ENCODE assay signal across 8 cellular contexts in genomic region chr17:60392042-60392844, GRCh38. TPM values are rescaled to one million over a fixed set of nuclear protein-coding genes. Genes with fewer than 3 reads are reported as not detected.
DNase-seq lines count a peak whose midpoint lies in the region; ATAC-seq and TF ChIP-seq lines count a peak whose summit lies in the region.

TSS of gene USP32 (minus strand) at chr17:60392133. CDS start at chr17:60391939, 194 bp downstream.

- ATAC-seq in SK-N-SH treated with all-trans-retinoic acid at 6 μM for 48 hours (peak; percentile 90), thoracic aorta (ENCODE audit: insufficient number of reproducible peaks, low FRiP score, low read depth) (peak; percentile 96)
- peak; percentile 90 to 93 for ATAC-seq in activated naive CD4-positive, alpha-beta T cell treated with anti-CD3 and anti-CD28 coated beads, Interleukin-2, amount 50 U/mL, for 72 hours

- no peaks in the 10 kb centered on the region for H3K9me3 Mint-ChIP-seq in HFFc6
- no peaks in the 10 kb centered on the region for H3K9me3 Mint-ChIP-seq in activated naive CD4-positive, alpha-beta T cell treated with anti-CD3 and anti-CD28 coated beads, Interleukin-2, amount 50 U/mL, for 72 hours

- H3K4me3 Mint-ChIP-seq in HFFc6: peak within 1 kb of the TSS; percentile 91

- H3K4me1 ChIP-seq in osteoblast (ENCODE audit: insufficient read depth, low read length) (peaks cover 22% of the 10 kb centered on the region), thoracic aorta (ENCODE audit: control insufficient read depth in 1 of 2, low read depth in 2 of 2) (peaks cover 15 to 26% of the 10 kb centered on the region in 2 donors)

- DNase-seq in HFFc6 (peak; percentile 97), NCI-H1048 (lab: John Stamatoyannopoulos, UW) (peak; percentile 80), glomerular visceral epithelial cell (ENCODE audit: extremely low spot score) (peak; percentile 99), osteoblast (ENCODE audit: insufficient read length, low spot score, missing footprints) (peak; percentile 97), thoracic aorta (ENCODE audit: low spot score) (peak; percentile 98)
- peak; percentile 97 to 98 for DNase-seq in activated naive CD4-positive, alpha-beta T cell treated with anti-CD3 and anti-CD28 coated beads, Interleukin-2, amount 50 U/mL, for 72 hours (ENCODE audit: low spot score in 2 of 2)

- peak within 1 kb of the TSS; percentile 94 for H3K4me2 ChIP-seq in osteoblast (ENCODE audit: insufficient read depth, low read length)

- H3K27me3 ChIP-seq in osteoblast (ENCODE audit: insufficient read depth, low read length): no peaks in the 10 kb centered on the region
- no peaks in the 10 kb centered on the region for H3K27me3 ChIP-seq in thoracic aorta (replicated peaks; ENCODE audit: insufficient read depth)

- peaks cover 45% of the 10 kb centered on the region for H3K79me2 ChIP-seq in osteoblast (ENCODE audit: insufficient read depth, low read length)

- H3K4me3 ChIP-seq in GM08714 (ENCODE audit: low read length) (peak within 1 kb of the TSS; percentile 80), osteoblast (ENCODE audit: insufficient read depth, low read length) (peak within 1 kb of the TSS; percentile 96), thoracic aorta (peak within 1 kb of the TSS; percentile 88)

- no peaks in the 10 kb centered on the region; the same call in 1 of the 2 replicates for H3K27me3 Mint-ChIP-seq in HFFc6 (ENCODE audit: insufficient read depth)

- H4K20me1 ChIP-seq in osteoblast (ENCODE audit: insufficient read depth, low read length): peaks cover 19% of the 10 kb centered on the region

- H2AFZ ChIP-seq in osteoblast (ENCODE audit: low read length): peak within 1 kb of the TSS; percentile 98

- H3K36me3 ChIP-seq in osteoblast (ENCODE audit: insufficient read depth, low read length): no peaks in the 10 kb centered on the region
- H3K36me3 ChIP-seq in thoracic aorta: no peaks in the 10 kb centered on the region

- peaks cover 33% of the 10 kb centered on the region for H3K4me1 Mint-ChIP-seq in HFFc6 (ENCODE audit: low read depth)

- H3K27ac Mint-ChIP-seq in HFFc6: peak within 1 kb of the TSS; percentile 99
- H3K27ac Mint-ChIP-seq in activated naive CD4-positive, alpha-beta T cell treated with anti-CD3 and anti-CD28 coated beads, Interleukin-2, amount 50 U/mL, for 72 hours: peak within 1 kb of the TSS; percentile 96 to 97

- H3K27ac ChIP-seq in osteoblast (ENCODE audit: low read depth, low read length): peak within 1 kb of the TSS; percentile 97
- peak within 1 kb of the TSS; percentile 89 to 93 for H3K27ac ChIP-seq in thoracic aorta

- TF ChIP-seq CTCF in HFFc6 (IDR thresholded peaks at IDR 0.05) (peak; percentile 60), osteoblast (IDR thresholded peaks at IDR 0.05; ENCODE audit: extremely low read depth, low read depth, low read length) (peak; percentile 23), thoracic aorta (IDR thresholded peaks at IDR 0.05) (peak; percentile 23)

- no peaks in the 10 kb centered on the region for H3K36me3 Mint-ChIP-seq in HFFc6 (ENCODE audit: low read depth)
- H3K36me3 Mint-ChIP-seq in activated naive CD4-positive, alpha-beta T cell treated with anti-CD3 and anti-CD28 coated beads, Interleukin-2, amount 50 U/mL, for 72 hours: peaks cover 9 to 12% of the 10 kb centered on the region in 2 donors

- H3K9me3 ChIP-seq in osteoblast (ENCODE audit: low read depth, low read length) (no peaks in the 10 kb centered on the region), thoracic aorta (no peaks in the 10 kb centered on the region)

TF ChIP-seq in SK-N-SH treated with all-trans-retinoic acid at 6 μM for 48 hours, 23 proteins besides CTCF, POLR2A, EP300 and RAD21:
- TF ChIP-seq, protein P1, sequence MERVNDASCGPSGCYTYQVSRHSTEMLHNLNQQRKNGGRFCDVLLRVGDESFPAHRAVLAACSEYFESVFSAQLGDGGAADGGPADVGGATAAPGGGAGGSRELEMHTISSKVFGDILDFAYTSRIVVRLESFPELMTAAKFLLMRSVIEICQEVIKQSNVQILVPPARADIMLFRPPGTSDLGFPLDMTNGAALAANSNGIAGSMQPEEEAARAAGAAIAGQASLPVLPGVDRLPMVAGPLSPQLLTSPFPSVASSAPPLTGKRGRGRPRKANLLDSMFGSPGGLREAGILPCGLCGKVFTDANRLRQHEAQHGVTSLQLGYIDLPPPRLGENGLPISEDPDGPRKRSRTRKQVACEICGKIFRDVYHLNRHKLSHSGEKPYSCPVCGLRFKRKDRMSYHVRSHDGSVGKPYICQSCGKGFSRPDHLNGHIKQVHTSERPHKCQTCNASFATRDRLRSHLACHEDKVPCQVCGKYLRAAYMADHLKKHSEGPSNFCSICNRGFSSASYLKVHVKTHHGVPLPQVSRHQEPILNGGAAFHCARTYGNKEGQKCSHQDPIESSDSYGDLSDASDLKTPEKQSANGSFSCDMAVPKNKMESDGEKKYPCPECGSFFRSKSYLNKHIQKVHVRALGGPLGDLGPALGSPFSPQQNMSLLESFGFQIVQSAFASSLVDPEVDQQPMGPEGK (CRISPR knock-in tag; IDR thresholded peaks at IDR 0.05; ENCODE audit: borderline replicate concordance): peak; percentile 99
- TF ChIP-seq, protein P2, sequence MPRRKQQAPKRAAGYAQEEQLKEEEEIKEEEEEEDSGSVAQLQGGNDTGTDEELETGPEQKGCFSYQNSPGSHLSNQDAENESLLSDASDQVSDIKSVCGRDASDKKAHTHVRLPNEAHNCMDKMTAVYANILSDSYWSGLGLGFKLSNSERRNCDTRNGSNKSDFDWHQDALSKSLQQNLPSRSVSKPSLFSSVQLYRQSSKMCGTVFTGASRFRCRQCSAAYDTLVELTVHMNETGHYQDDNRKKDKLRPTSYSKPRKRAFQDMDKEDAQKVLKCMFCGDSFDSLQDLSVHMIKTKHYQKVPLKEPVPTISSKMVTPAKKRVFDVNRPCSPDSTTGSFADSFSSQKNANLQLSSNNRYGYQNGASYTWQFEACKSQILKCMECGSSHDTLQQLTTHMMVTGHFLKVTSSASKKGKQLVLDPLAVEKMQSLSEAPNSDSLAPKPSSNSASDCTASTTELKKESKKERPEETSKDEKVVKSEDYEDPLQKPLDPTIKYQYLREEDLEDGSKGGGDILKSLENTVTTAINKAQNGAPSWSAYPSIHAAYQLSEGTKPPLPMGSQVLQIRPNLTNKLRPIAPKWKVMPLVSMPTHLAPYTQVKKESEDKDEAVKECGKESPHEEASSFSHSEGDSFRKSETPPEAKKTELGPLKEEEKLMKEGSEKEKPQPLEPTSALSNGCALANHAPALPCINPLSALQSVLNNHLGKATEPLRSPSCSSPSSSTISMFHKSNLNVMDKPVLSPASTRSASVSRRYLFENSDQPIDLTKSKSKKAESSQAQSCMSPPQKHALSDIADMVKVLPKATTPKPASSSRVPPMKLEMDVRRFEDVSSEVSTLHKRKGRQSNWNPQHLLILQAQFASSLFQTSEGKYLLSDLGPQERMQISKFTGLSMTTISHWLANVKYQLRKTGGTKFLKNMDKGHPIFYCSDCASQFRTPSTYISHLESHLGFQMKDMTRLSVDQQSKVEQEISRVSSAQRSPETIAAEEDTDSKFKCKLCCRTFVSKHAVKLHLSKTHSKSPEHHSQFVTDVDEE (CRISPR knock-in tag; IDR thresholded peaks at IDR 0.05): peak; percentile 15; the same call in 1 of the 2 replicates
- TF ChIP-seq TCF4 (CRISPR knock-in tag; IDR thresholded peaks at IDR 0.05; ENCODE audit: borderline replicate concordance): peak; percentile 26; the same call in 1 of the 2 replicates
- TF ChIP-seq ZNF565 (CRISPR knock-in tag; conservative IDR thresholded peaks at IDR 0.05; ENCODE audit: low read depth): no peak
- TF ChIP-seq ZFP3 (CRISPR knock-in tag; IDR thresholded peaks at IDR 0.05): peak; percentile 49; the same call in 1 of the 2 replicates
- no peak for TF ChIP-seq ZNF8 (CRISPR knock-in tag; IDR thresholded peaks at IDR 0.05)
- no peak for TF ChIP-seq ZC3H10 (CRISPR knock-in tag; IDR thresholded peaks at IDR 0.05)
- TF ChIP-seq, protein P3, sequence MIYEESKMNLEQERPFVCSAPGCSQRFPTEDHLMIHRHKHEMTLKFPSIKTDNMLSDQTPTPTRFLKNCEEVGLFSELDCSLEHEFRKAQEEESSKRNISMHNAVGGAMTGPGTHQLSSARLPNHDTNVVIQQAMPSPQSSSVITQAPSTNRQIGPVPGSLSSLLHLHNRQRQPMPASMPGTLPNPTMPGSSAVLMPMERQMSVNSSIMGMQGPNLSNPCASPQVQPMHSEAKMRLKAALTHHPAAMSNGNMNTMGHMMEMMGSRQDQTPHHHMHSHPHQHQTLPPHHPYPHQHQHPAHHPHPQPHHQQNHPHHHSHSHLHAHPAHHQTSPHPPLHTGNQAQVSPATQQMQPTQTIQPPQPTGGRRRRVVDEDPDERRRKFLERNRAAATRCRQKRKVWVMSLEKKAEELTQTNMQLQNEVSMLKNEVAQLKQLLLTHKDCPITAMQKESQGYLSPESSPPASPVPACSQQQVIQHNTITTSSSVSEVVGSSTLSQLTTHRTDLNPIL (CRISPR knock-in tag; IDR thresholded peaks at IDR 0.05; ENCODE audit: low read depth): no peak
- 0 out of 2 replicates have a peak, but pooled peaks have one; percentile 45 for TF ChIP-seq CSDC2 (CRISPR knock-in tag; IDR thresholded peaks at IDR 0.05)

RNA-seq across cellular contexts. Expression of gene USP32, which starts in this region (rescaled TPM):
- 10 to 100 TPM; 46.7 to 57.3 (median 51.7) TPM for total RNA-seq in HFFc6 (2021; fragmentation: NEBNext Ultra II Directional; extraction: Animal tissue kit (Norgen Biotek cat#: 25700))
- 10 to 100 TPM; 42.6 to 51.5 TPM for total RNA-seq in activated naive CD4-positive, alpha-beta T cell treated with anti-CD3 and anti-CD28 coated beads, Interleukin-2, amount 50 U/mL, for 72 hours
- total RNA-seq in osteoblast (99.5 and 116 TPM in 2 replicates), thoracic aorta (10 to 100 TPM; 24.8 to 58.4 TPM)

Comparison
In these comparisons a context has a peak if more than half of its experiments do, and no peak if none do; other contexts are left out.
1. Peak in every context shown above with its lines: DNase-seq, ATAC-seq, H3K4me3 ChIP-seq and H3K27ac ChIP-seq.